17 cellular contexts compared by ENCODE assay signal in the genomic region with DNA sequence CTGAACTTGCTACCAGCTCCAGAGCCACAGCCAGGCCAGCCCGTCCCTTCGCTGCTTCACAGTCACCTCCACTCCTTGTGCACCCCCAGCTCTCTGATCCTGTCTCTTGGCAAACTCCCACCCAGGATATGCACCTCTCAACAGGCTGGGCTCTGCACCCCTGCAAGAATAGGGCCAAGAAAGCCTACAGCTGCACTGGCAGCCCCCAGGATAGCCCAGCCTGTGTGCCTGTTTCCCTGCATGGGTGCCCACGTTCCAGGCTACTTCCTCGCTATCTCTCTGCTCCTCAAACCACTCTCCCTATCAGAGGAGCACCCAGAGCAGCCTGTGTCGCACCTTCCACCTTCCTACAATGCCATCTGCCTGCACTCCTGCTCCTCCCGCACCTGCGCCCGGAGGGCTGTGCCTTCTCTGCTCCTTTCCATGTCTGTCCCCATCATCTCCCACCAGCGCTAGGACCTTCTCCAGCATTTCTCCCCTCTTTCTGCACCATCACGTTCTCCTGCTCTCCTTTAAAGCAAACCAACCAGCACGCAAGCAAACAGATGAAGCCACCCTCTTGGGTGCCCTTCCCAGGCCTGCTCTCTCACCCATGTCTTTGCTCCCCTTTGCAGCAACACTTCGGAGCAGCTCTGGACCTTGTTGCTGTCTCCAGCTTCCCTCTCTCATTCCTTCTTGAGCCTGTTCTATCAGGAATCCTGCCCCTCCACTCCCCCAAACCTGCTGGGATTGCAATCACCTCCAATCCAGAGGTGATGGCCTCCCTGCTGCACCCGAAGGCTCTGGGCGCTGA.
DNase-seq lines count a peak whose midpoint lies in the region; ATAC-seq and TF ChIP-seq lines count a peak whose summit lies in the region.
"Had no signal": no experiment of that assay in that cellular context is flagged by ENCODE, and none has a peak within 500 bp of the region (broad histone marks: within the 10 kb centered on the region; RNA-seq: fewer than 3 reads in every experiment).

No MANE protein-coding gene starts in this region.

- H3K4me1 Mint-ChIP-seq in natural killer cell treated with Interleukin-12 subunit alpha and Interleukin-12 subunit beta and Interleukin-15 and Interleukin-18, amount 100 ng/mL, for 72 hours (ENCODE audit: low read depth in 2 of 2) = no peaks in the 10 kb centered on the region
- H3K4me1 Mint-ChIP-seq in natural killer cell = no peaks in the 10 kb centered on the region
- H3K4me1 Mint-ChIP-seq: activated naive CD4-positive, alpha-beta T cell treated with anti-CD3 and anti-CD28 coated beads, Interleukin-2, amount 50 U/mL, for 24 hours had no signal

- H3K27ac ChIP-seq in trophoblast cell (ENCODE audit: low read depth, low read length) (no peak overlapping the region), Karpas-422 (ENCODE audit: low read length) (no peak overlapping the region)
- H3K27ac ChIP-seq: colonic mucosa, heart left ventricle, uterus had no signal

- no peaks in the 10 kb centered on the region for H3K36me3 Mint-ChIP-seq in natural killer cell treated with Interleukin-12 subunit alpha and Interleukin-12 subunit beta and Interleukin-15 and Interleukin-18, amount 100 ng/mL, for 72 hours
- no peaks in the 10 kb centered on the region for H3K36me3 Mint-ChIP-seq in natural killer cell
- H3K36me3 Mint-ChIP-seq: activated naive CD4-positive, alpha-beta T cell treated with anti-CD3 and anti-CD28 coated beads, Interleukin-2, amount 50 U/mL, for 24 hours had no signal

- H3K36me3 ChIP-seq in trophoblast cell (ENCODE audit: control insufficient read depth in 1 of 2, insufficient read depth in 2 of 2, low read length in 2 of 2) (no peaks in the 10 kb centered on the region), Karpas-422 (ENCODE audit: insufficient read depth, low read length) (no peaks in the 10 kb centered on the region)
- H3K36me3 ChIP-seq: colonic mucosa, heart left ventricle, uterus had no signal

- H3K23ac ChIP-seq in trophoblast cell (ENCODE audit: low read length) = peak overlapping the region; percentile 70

- TF ChIP-seq CTCF in natural killer cell (IDR thresholded peaks at IDR 0.05) = no peak

- H3K27me3 ChIP-seq in trophoblast cell (ENCODE audit: insufficient read depth, low read length) = no peaks in the 10 kb centered on the region
- 0 out of 2 replicates have a peak, but pooled peaks cover 2% of the 10 kb centered on the region for H3K27me3 ChIP-seq in Karpas-422 (ENCODE audit: low read length)
- H3K27me3 ChIP-seq: colonic mucosa, heart left ventricle, uterus had no signal

- H3K4me2 ChIP-seq in trophoblast cell (ENCODE audit: low read length) (no peak overlapping the region), Karpas-422 (ENCODE audit: low read depth, low read length, poor library complexity, severe bottlenecking) (no peak overlapping the region)

- H3K9ac ChIP-seq in trophoblast cell (ENCODE audit: low read length) (no peak overlapping the region), Karpas-422 (ENCODE audit: low read length) (no peak overlapping the region)

- H2BK12ac ChIP-seq in trophoblast cell (ENCODE audit: low read length) = no peak overlapping the region

- H3K4ac ChIP-seq in trophoblast cell (ENCODE audit: low read depth, low read length) = no peak overlapping the region

- no peaks in the 10 kb centered on the region for H3K79me2 ChIP-seq in trophoblast cell (ENCODE audit: control insufficient read depth, insufficient read depth, low read length, poor library complexity)
- H3K79me2 ChIP-seq in Karpas-422 (ENCODE audit: low read length) = no peaks in the 10 kb centered on the region

- H3K9me3 Mint-ChIP-seq in natural killer cell treated with Interleukin-12 subunit alpha and Interleukin-12 subunit beta and Interleukin-15 and Interleukin-18, amount 100 ng/mL, for 72 hours = no peaks in the 10 kb centered on the region
- H3K9me3 Mint-ChIP-seq in natural killer cell = no peaks in the 10 kb centered on the region
- H3K9me3 Mint-ChIP-seq: activated naive CD4-positive, alpha-beta T cell treated with anti-CD3 and anti-CD28 coated beads, Interleukin-2, amount 50 U/mL, for 24 hours had no signal

- no peak overlapping the region for H2BK5ac ChIP-seq in trophoblast cell (ENCODE audit: low read depth, low read length, poor library complexity)

- no peak overlapping the region for H3K27ac Mint-ChIP-seq in natural killer cell treated with Interleukin-12 subunit alpha and Interleukin-12 subunit beta and Interleukin-15 and Interleukin-18, amount 100 ng/mL, for 72 hours
- H3K27ac Mint-ChIP-seq in natural killer cell = no peak overlapping the region
- H3K27ac Mint-ChIP-seq: activated naive CD4-positive, alpha-beta T cell treated with anti-CD3 and anti-CD28 coated beads, Interleukin-2, amount 50 U/mL, for 24 hours had no signal

- no CpG with 5 or more reads among the region's 14 CpGs for WGBS in trophoblast cell (ENCODE audit: extremely low coverage, insufficient coverage, insufficient read length)

- no peaks in the 10 kb centered on the region for H3K4me1 ChIP-seq in trophoblast cell (ENCODE audit: control insufficient read depth in 1 of 2, insufficient read depth in 2 of 2, low read length in 2 of 2)
- no peaks in the 10 kb centered on the region for H3K4me1 ChIP-seq in Karpas-422 (ENCODE audit: low read length)
- H3K4me1 ChIP-seq: colonic mucosa, heart left ventricle, uterus had no signal

- ATAC-seq in natural killer cell treated with Interleukin-12 subunit alpha and Interleukin-12 subunit beta and Interleukin-15 and Interleukin-18, amount 100 ng/mL, for 72 hours = peak; percentile 11 to 43
- ATAC-seq in natural killer cell = no peak
- ATAC-seq in GM19395 (IDR thresholded peaks at IDR 0.05; ENCODE audit: unreplicated experiment) = no peak

- H3K4me3 ChIP-seq in trophoblast cell (ENCODE audit: low read depth, low read length) (no peak overlapping the region), Karpas-422 (ENCODE audit: low read length) (no peak overlapping the region)
- H3K4me3 ChIP-seq: colonic mucosa, heart left ventricle, uterus had no signal

- H3K79me1 ChIP-seq in trophoblast cell (ENCODE audit: low read length) = no peaks in the 10 kb centered on the region

- no peak overlapping the region for H2BK120ac ChIP-seq in trophoblast cell (ENCODE audit: insufficient read depth, low read length, poor library complexity)

- no peak overlapping the region for H4K91ac ChIP-seq in trophoblast cell (ENCODE audit: low read depth, low read length)

- H3K14ac ChIP-seq in trophoblast cell (ENCODE audit: low read length) = no peak overlapping the region

- H2AFZ ChIP-seq in trophoblast cell (ENCODE audit: insufficient read depth, low read length, poor library complexity) (no peak overlapping the region), Karpas-422 (ENCODE audit: low read length) (no peak overlapping the region)

- DNase-seq in natural killer cell treated with Interleukin-12 subunit alpha and Interleukin-12 subunit beta and Interleukin-15 and Interleukin-18, amount 100 ng/mL, for 72 hours (ENCODE audit: low spot score) = no peak
- DNase-seq in natural killer cell (no peak), ecto neural progenitor cell (ENCODE audit: low spot score) (peak; percentile 41), trophoblast cell (no peak), NCI-H345 (lab: John Stamatoyannopoulos, UW) (no peak), NCI-H2107 treated with DMSO at 0.1 percent for 48 hours (lab: John Stamatoyannopoulos, UW; ENCODE audit: unreplicated experiment) (no peak), Karpas-422 (no peak)
- DNase-seq: activated CD4-positive, CD25-positive, alpha-beta regulatory T cell treated with anti-CD3 and anti-CD28 coated beads, Interleukin-2, amount 50 U/mL, for 72 hours; colonic mucosa; KBM-7; NCI-H2029 treated with DMSO at 0.1 percent for 48 hours; NK-92 treated with Interleukin-12 subunit alpha and Interleukin-12 subunit beta, amount 100 ng/mL, for 24 hours; stimulated activated CD4-positive, alpha-beta T cell treated with anti-CD3 and anti-CD28 coated beads, Interleukin-2, amount 100 ng/mL, for 24 hours; uterus had no signal

- no peaks in the 10 kb centered on the region for H4K20me1 ChIP-seq in Karpas-422 (ENCODE audit: insufficient read depth, low read depth, low read length)

- H3K4me3 Mint-ChIP-seq in natural killer cell treated with Interleukin-12 subunit alpha and Interleukin-12 subunit beta and Interleukin-15 and Interleukin-18, amount 100 ng/mL, for 72 hours = no peak overlapping the region
- H3K4me3 Mint-ChIP-seq in natural killer cell = no peak overlapping the region
- H3K4me3 Mint-ChIP-seq: activated naive CD4-positive, alpha-beta T cell treated with anti-CD3 and anti-CD28 coated beads, Interleukin-2, amount 50 U/mL, for 24 hours had no signal

- peaks cover 2 to 10% of the 10 kb centered on the region in 2 donors for H3K27me3 Mint-ChIP-seq in natural killer cell treated with Interleukin-12 subunit alpha and Interleukin-12 subunit beta and Interleukin-15 and Interleukin-18, amount 100 ng/mL, for 72 hours
- peaks cover 0 to 6% of the 10 kb centered on the region in 2 donors for H3K27me3 Mint-ChIP-seq in natural killer cell (ENCODE audit: low read depth in 2 of 2)
- H3K27me3 Mint-ChIP-seq: activated naive CD4-positive, alpha-beta T cell treated with anti-CD3 and anti-CD28 coated beads, Interleukin-2, amount 50 U/mL, for 24 hours had no signal

- H4K8ac ChIP-seq in trophoblast cell (ENCODE audit: low read depth, low read length) = no peak overlapping the region

- H3K18ac ChIP-seq in trophoblast cell (ENCODE audit: low read length) = no peak overlapping the region

- intact Hi-C loops in natural killer cell (cut with micrococcal nuclease) = no loop called here

- no peak overlapping the region for H4K12ac ChIP-seq in trophoblast cell (ENCODE audit: low read depth, low read length)

- no peak overlapping the region for H2AK5ac ChIP-seq in trophoblast cell (ENCODE audit: low read length)

- no peaks in the 10 kb centered on the region for H3K9me2 ChIP-seq in Karpas-422 (replicated peaks; ENCODE audit: insufficient read depth, low read length)

- no peaks in the 10 kb centered on the region for H3K9me3 ChIP-seq in trophoblast cell (ENCODE audit: insufficient read depth, low read depth, low read length)
- no peaks in the 10 kb centered on the region for H3K9me3 ChIP-seq in Karpas-422 (ENCODE audit: low read length)
- H3K9me3 ChIP-seq: colonic mucosa, heart left ventricle, uterus had no signal

Comparison
In these comparisons a context has a peak if more than half of its experiments do, and no peak if none do; other contexts are left out.
1. ATAC-seq: peak in natural killer cell treated with Interleukin-12 subunit alpha and Interleukin-12 subunit beta and Interleukin-15 and Interleukin-18, amount 100 ng/mL, for 72 hours (2 of 2); none in natural killer cell (0 of 3) and GM19395 (single experiment).